Comparison of ENCODE assay signal across 11 cellular contexts in the genomic region with DNA sequence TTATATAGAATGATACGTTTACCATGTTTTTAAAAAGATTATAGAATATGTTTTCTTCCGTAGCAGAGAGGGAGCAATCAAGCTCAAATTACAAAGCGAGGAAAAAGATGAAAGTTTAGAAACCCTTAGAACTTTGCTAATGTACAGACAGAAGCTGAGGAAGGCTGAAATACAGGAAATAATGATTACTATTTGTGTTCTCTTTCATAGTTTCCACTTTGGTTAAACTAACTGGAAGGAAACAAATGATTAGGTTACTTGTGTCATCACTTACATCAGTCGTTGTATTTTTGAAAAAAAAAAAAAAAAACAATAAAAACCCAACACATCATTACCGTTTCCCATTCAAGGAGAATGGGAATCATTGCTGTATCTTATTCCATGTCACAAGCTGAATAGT.
DNase-seq lines count a peak whose midpoint lies in the region; ATAC-seq and TF ChIP-seq lines count a peak whose summit lies in the region.
"Had no signal": no experiment of that assay in that cellular context is flagged by ENCODE, and none has a peak within 500 bp of the region (broad histone marks: within the 10 kb centered on the region; RNA-seq: fewer than 3 reads in every experiment).

No MANE protein-coding gene starts in this region.

- H3K27me3 ChIP-seq in PC-9 (ENCODE audit: insufficient read depth, low read depth) (no peaks in the 10 kb centered on the region), ascending aorta (no peaks in the 10 kb centered on the region)

- H3K27me3 Mint-ChIP-seq in activated naive CD4-positive, alpha-beta T cell treated with anti-CD3 and anti-CD28 coated beads for 36 hours (ENCODE audit: low read depth), result no peaks in the 10 kb centered on the region
- no peaks in the 10 kb centered on the region for H3K27me3 Mint-ChIP-seq in stimulated activated naive CD8-positive, alpha-beta T cell treated with anti-CD3 and anti-CD28 coated beads, Interleukin-15, amount 100 ng/mL, for 72 hours

- no peaks in the 10 kb centered on the region for H3K9me2 ChIP-seq in PC-9 (ENCODE audit: insufficient read depth)

- no peaks in the 10 kb centered on the region for H3K9me3 ChIP-seq in PC-9 (ENCODE audit: insufficient read depth, low read depth)
- H3K9me3 ChIP-seq in ascending aorta, result no peaks in the 10 kb centered on the region

- H3K27ac ChIP-seq in PC-9 (no peak overlapping the region), ascending aorta (no peak overlapping the region)
- H3K27ac ChIP-seq: parathyroid adenoma had no signal

- 0 out of 2 replicates have a peak overlapping the region, but pooled peaks have one; percentile 14 for H2AFZ ChIP-seq in PC-9

- H3K79me2 ChIP-seq in PC-9 (ENCODE audit: low read depth), result no peaks in the 10 kb centered on the region
- H3K79me2 ChIP-seq: parathyroid adenoma had no signal

- H3K4me3 Mint-ChIP-seq in activated naive CD4-positive, alpha-beta T cell treated with anti-CD3 and anti-CD28 coated beads for 36 hours, result peak overlapping the region; percentile 65
- peak overlapping the region; percentile 52 to 69 for H3K4me3 Mint-ChIP-seq in stimulated activated naive CD8-positive, alpha-beta T cell treated with anti-CD3 and anti-CD28 coated beads, Interleukin-15, amount 100 ng/mL, for 72 hours

- no peak for TF ChIP-seq CTCF in PC-9 (conservative IDR thresholded peaks at IDR 0.05)
- no peak for TF ChIP-seq CTCF in ascending aorta (IDR thresholded peaks at IDR 0.05)

- H3K9me3 Mint-ChIP-seq in activated naive CD4-positive, alpha-beta T cell treated with anti-CD3 and anti-CD28 coated beads for 36 hours, result peaks cover 8% of the 10 kb centered on the region
- peaks cover 7 to 14% of the 10 kb centered on the region in 2 donors for H3K9me3 Mint-ChIP-seq in stimulated activated naive CD8-positive, alpha-beta T cell treated with anti-CD3 and anti-CD28 coated beads, Interleukin-15, amount 100 ng/mL, for 72 hours

- DNase-seq in activated naive CD4-positive, alpha-beta T cell treated with anti-CD3 and anti-CD28 coated beads for 36 hours, result no peak
- DNase-seq in activated naive CD4-positive, alpha-beta T cell (lab: John Stamatoyannopoulos, UW), result no peak
- DNase-seq in PC-9, result no peak
- peak; percentile 25 for DNase-seq in fibroblast of gingiva (ENCODE audit: low read depth)
- no peak for DNase-seq in stimulated activated naive CD8-positive, alpha-beta T cell treated with anti-CD3 and anti-CD28 coated beads, Interleukin-15, amount 100 ng/mL, for 72 hours
- DNase-seq in ascending aorta (ENCODE audit: low spot score in 2 of 2), result no peak
- no peak for DNase-seq in NCI-H82 (lab: John Stamatoyannopoulos, UW)
- DNase-seq: left cardiac atrium, Right ventricle myocardium superior had no signal

- H4K20me1 ChIP-seq in PC-9 (ENCODE audit: insufficient read depth), result no peaks in the 10 kb centered on the region

- H3K4me3 ChIP-seq in PC-9 (no peak overlapping the region), ascending aorta (no peak overlapping the region)

- peak; percentile 77 for ATAC-seq in stimulated activated naive CD8-positive, alpha-beta T cell treated with anti-CD3 and anti-CD28 coated beads, Interleukin-15, amount 100 ng/mL, for 72 hours
- no peak for ATAC-seq in GM19351 (IDR thresholded peaks at IDR 0.05; ENCODE audit: unreplicated experiment)

- H3K4me2 ChIP-seq in PC-9, result no peak overlapping the region

- CTCF ChIA-PET in activated naive CD4-positive, alpha-beta T cell treated with anti-CD3 and anti-CD28 coated beads for 36 hours (lab: Charles Lee), result interaction anchor here (0.7 to 1.3 kb wide), 3 partner anchors 8 to 126 kb away, joined by 3 to 5 read pairs (median 4); no protein-coding TSS in a partner anchor
- CTCF ChIA-PET in PC-9 (lab: Charles Lee), result no interaction called here

- POLR2A ChIA-PET in PC-9 (lab: Charles Lee; ENCODE audit: unreplicated experiment), result no interaction called here

- BruUV-seq in PC-9 (replicated peaks; lab: Mats Ljungman, UMichigan), result no TSS peak

- H3K4me1 ChIP-seq in PC-9 (replicated peaks; ENCODE audit: insufficient read depth) (0 out of 2 replicates have a peak, but pooled peaks cover 4% of the 10 kb centered on the region), ascending aorta (no peaks in the 10 kb centered on the region)
- H3K4me1 ChIP-seq: parathyroid adenoma had no signal

- intact Hi-C loops in activated naive CD4-positive, alpha-beta T cell treated with anti-CD3 and anti-CD28 coated beads for 36 hours (cut with micrococcal nuclease), result loop anchor here (1.0 to 2.0 kb wide), 12 partner anchors 25 to 838 kb away; a partner anchor contains a TSS
- intact Hi-C loops in PC-9 (cut with micrococcal nuclease; ENCODE audit: unreplicated experiment) (loop anchor here (5.0 to 10.0 kb wide), 3 partner anchors 92 to 519 kb away; a partner anchor contains a TSS), ascending aorta (cut with DNase I) (no loop called here)

- H3K27ac Mint-ChIP-seq in activated naive CD4-positive, alpha-beta T cell treated with anti-CD3 and anti-CD28 coated beads for 36 hours, result peak overlapping the region; percentile 98
- peak overlapping the region; percentile 94 to 95 for H3K27ac Mint-ChIP-seq in stimulated activated naive CD8-positive, alpha-beta T cell treated with anti-CD3 and anti-CD28 coated beads, Interleukin-15, amount 100 ng/mL, for 72 hours

- H3K36me3 ChIP-seq in PC-9 (ENCODE audit: low read depth), result no peaks in the 10 kb centered on the region
- no peaks in the 10 kb centered on the region for H3K36me3 ChIP-seq in ascending aorta

- peaks cover 57% of the 10 kb centered on the region for H3K4me1 Mint-ChIP-seq in activated naive CD4-positive, alpha-beta T cell treated with anti-CD3 and anti-CD28 coated beads for 36 hours (ENCODE audit: low read depth)
- peaks cover 62% of the 10 kb centered on the region for H3K4me1 Mint-ChIP-seq in stimulated activated naive CD8-positive, alpha-beta T cell treated with anti-CD3 and anti-CD28 coated beads, Interleukin-15, amount 100 ng/mL, for 72 hours

- H3K36me3 Mint-ChIP-seq in activated naive CD4-positive, alpha-beta T cell treated with anti-CD3 and anti-CD28 coated beads for 36 hours (ENCODE audit: low read depth), result peaks cover 9% of the 10 kb centered on the region

- H3F3A ChIP-seq in PC-9 (ENCODE audit: insufficient read depth, low read depth), result no peaks in the 10 kb centered on the region
